ENCODE assay signal across 9 cellular contexts in genomic region chr16:81431554-81432353, GRCh38. TPM values are rescaled to one million over a fixed set of nuclear protein-coding genes. Genes with fewer than 3 reads are reported as not detected.
DNase-seq lines count a peak whose midpoint lies in the region; ATAC-seq and TF ChIP-seq lines count a peak whose summit lies in the region.
"Had no signal": no experiment of that assay in that cellular context is flagged by ENCODE, and none has a peak within 500 bp of the region (broad histone marks: within the 10 kb centered on the region; RNA-seq: fewer than 3 reads in every experiment).

No MANE protein-coding gene starts in this region.

- DNase-seq in SIG-M5 treated with dmso at 0.1 percent for 504 hours (lab: John Stamatoyannopoulos, UW; ENCODE audit: unreplicated experiment) = peak; percentile 65
- DNase-seq in SIG-M5 (lab: John Stamatoyannopoulos, UW) = no peak
- peak; percentile 72 for DNase-seq in RPMI7951 (ENCODE audit: low read depth)
- DNase-seq in left ventricle myocardium superior = no peak
- no peak for DNase-seq in posterior vena cava (ENCODE audit: low spot score)
- DNase-seq in NAMALWA (ENCODE audit: low spot score) = no peak
- no peak for DNase-seq in GM13976 (ENCODE audit: low spot score)
- DNase-seq in nucleus accumbens (lab: John Stamatoyannopoulos, UW) = no peak

- ATAC-seq in left ventricle myocardium superior = peak; percentile 86
- ATAC-seq: HCT116 had no signal

- no peak for TF ChIP-seq CTCF in GM13976 (IDR thresholded peaks at IDR 0.05; ENCODE audit: borderline replicate concordance, control extremely low read depth, extremely low read depth, insufficient read depth, missing control alignments)

- in situ Hi-C loops in GM13976 (cut with MboI; ENCODE audit: low sequenced_read_pairs, unreplicated experiment) = no loop called here

- intact Hi-C loops in left ventricle myocardium superior (cut with micrococcal nuclease) = no loop called here
- intact Hi-C loops in posterior vena cava (cut with DNase I) = no loop called here

RNA-seq across cellular contexts. Expression of gene CMIP, which starts 12.9 kb away (rescaled TPM):
- total RNA-seq in RPMI7951 (2014; rRNA removed; shearing (Covaris generic)) = 2.8 and 3.0 TPM in 2 replicates
- total RNA-seq in left ventricle myocardium superior (9.7 TPM), posterior vena cava (10 to 100 TPM; 38.2 to 45.2 TPM)

Comparison
In these comparisons a context has a peak if more than half of its experiments do, and no peak if none do; other contexts are left out.
1. DNase-seq: peak in SIG-M5 treated with dmso at 0.1 percent for 504 hours (single experiment) and RPMI7951 (single experiment); none in SIG-M5 (single experiment), left ventricle myocardium superior (single experiment), posterior vena cava (single experiment), NAMALWA (single experiment), GM13976 (single experiment) and nucleus accumbens (0 of 56).